1 cellular context compared by ENCODE assay signal in the genomic region with DNA sequence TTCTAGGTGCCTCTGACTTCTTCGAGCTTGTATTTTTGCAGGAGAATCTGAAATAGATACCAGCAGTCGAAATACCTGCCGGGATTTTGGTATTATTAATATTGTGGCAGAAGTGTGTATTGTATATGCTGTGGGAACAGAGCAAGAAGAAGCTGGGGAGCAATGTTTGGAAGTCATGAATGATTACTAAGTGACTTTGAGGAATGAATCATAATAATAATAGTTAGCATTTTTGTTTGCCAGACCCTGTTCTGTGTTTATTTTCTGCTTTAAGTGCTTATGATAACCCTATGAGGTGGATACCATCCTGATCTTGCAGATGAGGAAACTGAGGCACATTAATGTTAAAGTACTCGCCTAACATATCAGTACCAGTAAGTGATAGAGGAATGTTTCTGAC.
TF ChIP-seq lines count a peak whose summit lies in the region.

No MANE protein-coding gene starts in this region.

TF ChIP-seq in IMR-90, 13 proteins besides CTCF, POLR2A, EP300 and RAD21:
- TF ChIP-seq CEBPB (IDR thresholded peaks at IDR 0.05; ENCODE audit: low read depth, low read length) (no peak), RCOR1 (IDR thresholded peaks at IDR 0.05; ENCODE audit: insufficient replicate concordance, low read length) (no peak), FOS (IDR thresholded peaks at IDR 0.05; ENCODE audit: low read depth, low read length) (no peak), BHLHE40 (IDR thresholded peaks at IDR 0.05; ENCODE audit: low read depth, low read length) (no peak), MXI1 (IDR thresholded peaks at IDR 0.05; ENCODE audit: borderline replicate concordance, low read depth, low read length) (no peak), MAFK (IDR thresholded peaks at IDR 0.05; ENCODE audit: low read depth, low read length) (no peak)
- TF ChIP-seq, protein P1, sequence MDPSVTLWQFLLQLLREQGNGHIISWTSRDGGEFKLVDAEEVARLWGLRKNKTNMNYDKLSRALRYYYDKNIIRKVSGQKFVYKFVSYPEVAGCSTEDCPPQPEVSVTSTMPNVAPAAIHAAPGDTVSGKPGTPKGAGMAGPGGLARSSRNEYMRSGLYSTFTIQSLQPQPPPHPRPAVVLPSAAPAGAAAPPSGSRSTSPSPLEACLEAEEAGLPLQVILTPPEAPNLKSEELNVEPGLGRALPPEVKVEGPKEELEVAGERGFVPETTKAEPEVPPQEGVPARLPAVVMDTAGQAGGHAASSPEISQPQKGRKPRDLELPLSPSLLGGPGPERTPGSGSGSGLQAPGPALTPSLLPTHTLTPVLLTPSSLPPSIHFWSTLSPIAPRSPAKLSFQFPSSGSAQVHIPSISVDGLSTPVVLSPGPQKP (IDR thresholded peaks at IDR 0.05; ENCODE audit: borderline replicate concordance, low read depth, low read length): no peak
TF ChIP-seq in IMR-90: peak in this region for 0.
